In the genomic region with DNA sequence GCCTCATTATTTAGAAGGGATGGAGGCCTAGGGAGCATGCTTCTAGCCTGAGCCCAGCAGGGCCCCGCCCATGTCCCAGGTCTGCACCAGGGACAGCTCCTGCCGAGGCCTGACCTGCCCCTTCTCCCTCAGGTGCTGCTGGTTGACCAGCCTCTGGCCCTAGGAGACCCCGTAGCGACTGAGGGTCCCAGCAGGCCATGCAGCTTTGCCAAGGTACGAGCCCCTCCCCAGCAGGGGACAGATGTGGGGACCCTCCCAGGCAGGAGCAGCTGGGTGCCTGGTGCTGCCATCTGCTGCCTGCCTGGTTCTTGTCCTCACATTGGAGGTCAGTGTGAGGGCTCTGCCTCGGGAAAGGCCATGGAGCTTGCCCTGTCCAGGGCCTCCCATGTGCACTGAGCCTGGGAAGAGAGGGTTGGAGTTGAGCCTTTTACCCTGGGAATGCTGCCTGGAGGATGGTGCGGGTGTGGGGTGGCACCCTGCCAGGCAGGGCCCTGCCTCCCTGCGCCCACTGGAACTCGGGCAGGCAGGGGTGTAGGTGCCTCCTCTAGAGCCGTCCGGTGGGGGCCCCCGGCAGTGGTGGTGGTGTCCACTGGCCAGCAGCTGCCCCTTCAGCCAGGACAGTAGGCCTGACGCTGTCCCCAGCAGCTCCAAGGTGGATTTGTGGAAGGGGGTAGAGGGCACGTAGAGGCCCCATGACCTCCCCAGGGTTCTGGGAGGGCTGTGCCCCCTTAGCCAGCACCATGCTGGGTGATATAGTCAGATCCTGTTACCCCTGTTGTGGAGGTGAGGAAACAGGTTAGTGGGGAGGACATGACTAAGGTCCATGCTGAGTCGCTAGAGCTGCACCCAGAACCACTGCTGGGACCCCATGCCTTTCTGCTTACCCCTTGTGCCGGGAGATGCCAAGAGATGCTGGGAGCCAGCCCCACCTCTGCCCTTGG, we compare ENCODE assay signal across 17 cellular contexts. TPM values are rescaled to one million over a fixed set of nuclear protein-coding genes. Genes with fewer than 3 reads are reported as not detected.
DNase-seq lines count a peak whose midpoint lies in the region; ATAC-seq and TF ChIP-seq lines count a peak whose summit lies in the region.
"Had no signal": no experiment of that assay in that cellular context is flagged by ENCODE, and none has a peak within 500 bp of the region (broad histone marks: within the 10 kb centered on the region; RNA-seq: fewer than 3 reads in every experiment).

No MANE protein-coding gene starts in this region.

- H3K4me1 Mint-ChIP-seq in CD14-positive monocyte, result peaks cover 5% of the 10 kb centered on the region
- peaks cover 13% of the 10 kb centered on the region for H3K4me1 Mint-ChIP-seq in memory B cell

- H3K9me3 Mint-ChIP-seq in CD14-positive monocyte, result no peaks in the 10 kb centered on the region
- H3K9me3 Mint-ChIP-seq in memory B cell, result no peaks in the 10 kb centered on the region
- H3K9me3 Mint-ChIP-seq: activated CD4-positive, alpha-beta memory T cell treated with anti-CD3 and anti-CD28 coated beads, Interleukin-2, amount 10 ng/mL, durations not matched to agents 7 days and 5 days; CD8-positive, alpha-beta T cell; IgD-negative memory B cell; immature natural killer cell; neural progenitor cell had no signal

- CTCF ChIA-PET in HEK293 (lab: Yijun Ruan, JAX), result interaction anchor here (1.1 to 1.2 kb wide), 2 partner anchors 13 to 140 kb away, joined by 3 to 5 read pairs; no protein-coding TSS in a partner anchor

- TF ChIP-seq POLR2A in spleen (IDR thresholded peaks at IDR 0.05), result no peak

- intact Hi-C loops in CD14-positive monocyte (cut with micrococcal nuclease), result no loop called here
- intact Hi-C loops in spleen (cut with DNase I; ENCODE audit: low total_unique reads), result no loop called here

- no peak for DNase-seq in CD14-positive monocyte (ENCODE audit: low spot score)
- DNase-seq in WERI-Rb-1, result peak; percentile 55
- DNase-seq in memory B cell (ENCODE audit: low spot score in 2 of 2), result no peak
- DNase-seq in spleen, result no peak
- DNase-seq: activated CD4-positive, alpha-beta memory T cell treated with anti-CD3 and anti-CD28 coated beads, Interleukin-2, amount 10 ng/mL, durations not matched to agents 7 days and 5 days; amniotic stem cell; CD8-positive, alpha-beta T cell; immature natural killer cell; NCI-H1092 treated with DMSO at 0.1 percent for 48 hours; NCI-H2227 treated with DMSO at 0.1 percent for 48 hours; retina had no signal

- POLR2A ChIA-PET in HEK293 (lab: Yijun Ruan, JAX), result no interaction called here

- TF ChIP-seq CTCF in CD14-positive monocyte (IDR thresholded peaks at IDR 0.05) (peak; percentile 24), HEK293 (tag by site-specific recombination; IDR thresholded peaks at IDR 0.05) (no peak), WERI-Rb-1 (IDR thresholded peaks at IDR 0.05; ENCODE audit: low read depth, low read length) (peak; percentile 66), spleen (IDR thresholded peaks at IDR 0.05 in 8 of 11, conservative IDR thresholded peaks at IDR 0.05 in 3 of 11) (no peak)

- H3K27me3 Mint-ChIP-seq in CD14-positive monocyte (ENCODE audit: low read depth in 3 of 3) (no peaks in the 10 kb centered on the region), memory B cell (no peaks in the 10 kb centered on the region)
- H3K27me3 Mint-ChIP-seq: activated CD4-positive, alpha-beta memory T cell treated with anti-CD3 and anti-CD28 coated beads, Interleukin-2, amount 10 ng/mL, durations not matched to agents 7 days and 5 days; IgD-negative memory B cell had no signal

- H3K4me3 ChIP-seq in HEK293 (ENCODE audit: low read depth, low read length) (no peak overlapping the region), WERI-Rb-1 (ENCODE audit: low read depth, low read length) (no peak overlapping the region), spleen (no peak overlapping the region)
- H3K4me3 ChIP-seq: HAP-1, neural progenitor cell had no signal

- WGBS in spleen, 5 donors, result 70 to 90% (median 83%) methylated on average over 4 to 16 of the region's 16 CpGs

- H3K27me3 ChIP-seq in WERI-Rb-1 (ENCODE audit: insufficient read depth, low read depth, severe bottlenecking), result no peaks in the 10 kb centered on the region
- H3K27me3 ChIP-seq in spleen (replicated peaks in 1 of 7), result no peaks in the 10 kb centered on the region
- H3K27me3 ChIP-seq: neural progenitor cell had no signal

- H3K27ac ChIP-seq in HEK293 (ENCODE audit: extremely low read depth, low read depth, low read length) (no peak overlapping the region), WERI-Rb-1 (peak overlapping the region; percentile 38), spleen (no peak overlapping the region)
- H3K27ac ChIP-seq: neural progenitor cell had no signal

- H3K9me3 ChIP-seq in HEK293 (ENCODE audit: control insufficient read depth, insufficient read depth, low read depth, low read length), result no peaks in the 10 kb centered on the region
- H3K9me3 ChIP-seq in WERI-Rb-1 (ENCODE audit: severe bottlenecking), result no peaks in the 10 kb centered on the region
- no peaks in the 10 kb centered on the region for H3K9me3 ChIP-seq in spleen
- H3K9me3 ChIP-seq: HAP-1 had no signal

- ATAC-seq in memory B cell (ENCODE audit: low read depth) (no peak), GM21423 (IDR thresholded peaks at IDR 0.05; ENCODE audit: unreplicated experiment) (no peak), HG03095 (IDR thresholded peaks at IDR 0.05; ENCODE audit: unreplicated experiment) (no peak)
- ATAC-seq: CD8-positive, alpha-beta T cell had no signal

- peaks cover 19 to 20% of the 10 kb centered on the region in 2 donors for H3K36me3 Mint-ChIP-seq in CD14-positive monocyte
- no peaks in the 10 kb centered on the region for H3K36me3 Mint-ChIP-seq in memory B cell
- H3K36me3 Mint-ChIP-seq: IgD-negative memory B cell had no signal

- H3K4me3 Mint-ChIP-seq in CD14-positive monocyte (no peak overlapping the region), memory B cell (no peak overlapping the region)
- H3K4me3 Mint-ChIP-seq: activated CD4-positive, alpha-beta memory T cell treated with anti-CD3 and anti-CD28 coated beads, Interleukin-2, amount 10 ng/mL, durations not matched to agents 7 days and 5 days; CD8-positive, alpha-beta T cell; neural progenitor cell had no signal

- H3K36me3 ChIP-seq in HEK293 (ENCODE audit: control insufficient read depth in 2 of 2, insufficient read depth in 1 of 2, low read length in 2 of 2) (peaks cover 0 to 17% of the 10 kb centered on the region in 2 experiments; a peak in 1 of 3 replicates), WERI-Rb-1 (peaks cover 3% of the 10 kb centered on the region), spleen (peaks cover 0 to 37% (median 3%) of the 10 kb centered on the region in 6 donors)
- H3K36me3 ChIP-seq: HAP-1, neural progenitor cell had no signal

- peak overlapping the region in 2 of 7 donors; percentile 37 to 59 for H3K27ac Mint-ChIP-seq in CD14-positive monocyte
- H3K27ac Mint-ChIP-seq in memory B cell, result peak overlapping the region; percentile 45
- H3K27ac Mint-ChIP-seq: activated CD4-positive, alpha-beta memory T cell treated with anti-CD3 and anti-CD28 coated beads, Interleukin-2, amount 10 ng/mL, durations not matched to agents 7 days and 5 days; CD8-positive, alpha-beta T cell; neural progenitor cell had no signal

- H3K4me1 ChIP-seq in HEK293 (ENCODE audit: control insufficient read depth, insufficient read depth, low read length), result no peaks in the 10 kb centered on the region
- H3K4me1 ChIP-seq in spleen, result peaks cover 0 to 4% (median 0%) of the 10 kb centered on the region in 6 donors
- H3K4me1 ChIP-seq: HAP-1, neural progenitor cell had no signal

TF ChIP-seq in HEK293, 187 proteins besides CTCF, POLR2A, EP300 and RAD21 (continues in another document):
- TF ChIP-seq ZIC2 (tag by site-specific recombination; IDR thresholded peaks at IDR 0.05) (peak; percentile 51), GLIS2 (tag by site-specific recombination; IDR thresholded peaks at IDR 0.05) (peak; percentile 49; the same call in 1 of the 2 replicates)
- TF ChIP-seq, protein P1, sequence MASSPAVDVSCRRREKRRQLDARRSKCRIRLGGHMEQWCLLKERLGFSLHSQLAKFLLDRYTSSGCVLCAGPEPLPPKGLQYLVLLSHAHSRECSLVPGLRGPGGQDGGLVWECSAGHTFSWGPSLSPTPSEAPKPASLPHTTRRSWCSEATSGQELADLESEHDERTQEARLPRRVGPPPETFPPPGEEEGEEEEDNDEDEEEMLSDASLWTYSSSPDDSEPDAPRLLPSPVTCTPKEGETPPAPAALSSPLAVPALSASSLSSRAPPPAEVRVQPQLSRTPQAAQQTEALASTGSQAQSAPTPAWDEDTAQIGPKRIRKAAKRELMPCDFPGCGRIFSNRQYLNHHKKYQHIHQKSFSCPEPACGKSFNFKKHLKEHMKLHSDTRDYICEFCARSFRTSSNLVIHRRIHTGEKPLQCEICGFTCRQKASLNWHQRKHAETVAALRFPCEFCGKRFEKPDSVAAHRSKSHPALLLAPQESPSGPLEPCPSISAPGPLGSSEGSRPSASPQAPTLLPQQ (tag by site-specific recombination; IDR thresholded peaks at IDR 0.05), result no peak
- TF ChIP-seq, protein P2, sequence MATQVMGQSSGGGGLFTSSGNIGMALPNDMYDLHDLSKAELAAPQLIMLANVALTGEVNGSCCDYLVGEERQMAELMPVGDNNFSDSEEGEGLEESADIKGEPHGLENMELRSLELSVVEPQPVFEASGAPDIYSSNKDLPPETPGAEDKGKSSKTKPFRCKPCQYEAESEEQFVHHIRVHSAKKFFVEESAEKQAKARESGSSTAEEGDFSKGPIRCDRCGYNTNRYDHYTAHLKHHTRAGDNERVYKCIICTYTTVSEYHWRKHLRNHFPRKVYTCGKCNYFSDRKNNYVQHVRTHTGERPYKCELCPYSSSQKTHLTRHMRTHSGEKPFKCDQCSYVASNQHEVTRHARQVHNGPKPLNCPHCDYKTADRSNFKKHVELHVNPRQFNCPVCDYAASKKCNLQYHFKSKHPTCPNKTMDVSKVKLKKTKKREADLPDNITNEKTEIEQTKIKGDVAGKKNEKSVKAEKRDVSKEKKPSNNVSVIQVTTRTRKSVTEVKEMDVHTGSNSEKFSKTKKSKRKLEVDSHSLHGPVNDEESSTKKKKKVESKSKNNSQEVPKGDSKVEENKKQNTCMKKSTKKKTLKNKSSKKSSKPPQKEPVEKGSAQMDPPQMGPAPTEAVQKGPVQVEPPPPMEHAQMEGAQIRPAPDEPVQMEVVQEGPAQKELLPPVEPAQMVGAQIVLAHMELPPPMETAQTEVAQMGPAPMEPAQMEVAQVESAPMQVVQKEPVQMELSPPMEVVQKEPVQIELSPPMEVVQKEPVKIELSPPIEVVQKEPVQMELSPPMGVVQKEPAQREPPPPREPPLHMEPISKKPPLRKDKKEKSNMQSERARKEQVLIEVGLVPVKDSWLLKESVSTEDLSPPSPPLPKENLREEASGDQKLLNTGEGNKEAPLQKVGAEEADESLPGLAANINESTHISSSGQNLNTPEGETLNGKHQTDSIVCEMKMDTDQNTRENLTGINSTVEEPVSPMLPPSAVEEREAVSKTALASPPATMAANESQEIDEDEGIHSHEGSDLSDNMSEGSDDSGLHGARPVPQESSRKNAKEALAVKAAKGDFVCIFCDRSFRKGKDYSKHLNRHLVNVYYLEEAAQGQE (tag by site-specific recombination; IDR thresholded peaks at IDR 0.05), result peak; percentile 86

RNA-seq across cellular contexts. Expression of a gene that starts 2.2 kb away (rescaled TPM):
- polyA plus RNA-seq in CD14-positive monocyte, result not detected
- total RNA-seq in spleen, result 1 to 10 TPM; 1.4 to 2.8 (median 2.2) TPM
- 1 to 10 TPM in 1 of 3 donors, under 1 TPM in 2; 0.41 to 1.0 (median 0.90) TPM for polyA plus RNA-seq in spleen
- polyA plus RNA-seq: IgD-negative memory B cell, immature natural killer cell had no signal

RNA-seq across cellular contexts. Expression of a gene that starts 46.1 kb away (rescaled TPM):
- polyA plus RNA-seq in CD14-positive monocyte (1 to 10 TPM in 1 of 2 donors, under 1 TPM in 1; 0.75 to 2.7 TPM), spleen (10 to 100 TPM in 2 of 3 donors, 1 to 10 TPM in 1; 7.5 to 26.5 (median 23.1) TPM)
- total RNA-seq in spleen, result 10 to 100 TPM; 12.0 to 36.2 (median 18.8) TPM

Comparison
In these comparisons a context has a peak if more than half of its experiments do, and no peak if none do; other contexts are left out.
1. CTCF ChIP-seq: peak in CD14-positive monocyte (single experiment) and WERI-Rb-1 (single experiment); none in HEK293 (single experiment) and spleen (0 of 11).